In the genomic region with DNA sequence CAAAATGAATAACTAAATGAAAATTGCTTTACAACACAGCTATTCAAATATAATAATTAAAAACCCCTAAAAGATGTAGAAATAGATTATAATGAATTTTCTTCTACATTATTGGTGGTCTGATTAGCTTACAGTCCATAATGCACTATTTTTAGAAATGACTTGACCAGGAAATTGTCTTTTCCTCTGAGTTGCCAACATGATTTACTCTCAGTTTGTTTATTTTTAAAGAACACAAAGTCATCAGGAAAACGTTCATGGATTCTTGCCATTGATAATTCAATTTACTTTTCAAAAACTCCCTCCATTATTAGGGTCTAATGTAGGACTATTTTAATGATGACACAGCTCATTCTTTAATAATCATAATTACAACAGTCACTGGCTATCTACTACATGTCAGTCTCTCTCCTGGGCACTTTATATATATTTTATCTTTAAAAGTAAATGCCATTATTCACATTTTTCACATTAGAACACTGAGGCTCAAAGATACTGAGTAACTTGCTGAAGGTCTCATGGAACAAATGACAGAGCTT, we compare ENCODE assay signal across 1 cellular context.
TF ChIP-seq lines count a peak whose summit lies in the region.

No MANE protein-coding gene starts in this region.

TF ChIP-seq in H1, 55 proteins besides CTCF, POLR2A, EP300 and RAD21:
- TF ChIP-seq NANOG (IDR thresholded peaks at IDR 0.05; ENCODE audit: insufficient read depth, low read depth, low read length, poor library complexity, severe bottlenecking) (no peak), TEAD4 (IDR thresholded peaks at IDR 0.05; ENCODE audit: low read depth, low read length) (no peak), HDAC6 (IDR thresholded peaks at IDR 0.05; ENCODE audit: low read depth, low read length) (no peak), HDAC2 (IDR thresholded peaks at IDR 0.05; ENCODE audit: borderline replicate concordance in 1 of 2, low read depth in 2 of 2, low read length in 2 of 2) (no peak), RNF2 (IDR thresholded peaks at IDR 0.05; ENCODE audit: borderline replicate concordance, low read depth, low read length, missing control alignments, poor library complexity, severe bottlenecking) (no peak), CREB1 (IDR thresholded peaks at IDR 0.05) (no peak), PHF8 (conservative IDR thresholded peaks at IDR 0.05; ENCODE audit: low read depth, low read length) (no peak), KDM5A (IDR thresholded peaks at IDR 0.05; ENCODE audit: low read length) (no peak), NRF1 (IDR thresholded peaks at IDR 0.05; ENCODE audit: low read depth, low read length) (no peak), JUND (IDR thresholded peaks at IDR 0.05; ENCODE audit: low read length) (no peak)
- TF ChIP-seq, protein P1, sequence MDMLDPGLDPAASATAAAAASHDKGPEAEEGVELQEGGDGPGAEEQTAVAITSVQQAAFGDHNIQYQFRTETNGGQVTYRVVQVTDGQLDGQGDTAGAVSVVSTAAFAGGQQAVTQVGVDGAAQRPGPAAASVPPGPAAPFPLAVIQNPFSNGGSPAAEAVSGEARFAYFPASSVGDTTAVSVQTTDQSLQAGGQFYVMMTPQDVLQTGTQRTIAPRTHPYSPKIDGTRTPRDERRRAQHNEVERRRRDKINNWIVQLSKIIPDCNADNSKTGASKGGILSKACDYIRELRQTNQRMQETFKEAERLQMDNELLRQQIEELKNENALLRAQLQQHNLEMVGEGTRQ (IDR thresholded peaks at IDR 0.05; ENCODE audit: low read length), result no peak
